In the genomic region with DNA sequence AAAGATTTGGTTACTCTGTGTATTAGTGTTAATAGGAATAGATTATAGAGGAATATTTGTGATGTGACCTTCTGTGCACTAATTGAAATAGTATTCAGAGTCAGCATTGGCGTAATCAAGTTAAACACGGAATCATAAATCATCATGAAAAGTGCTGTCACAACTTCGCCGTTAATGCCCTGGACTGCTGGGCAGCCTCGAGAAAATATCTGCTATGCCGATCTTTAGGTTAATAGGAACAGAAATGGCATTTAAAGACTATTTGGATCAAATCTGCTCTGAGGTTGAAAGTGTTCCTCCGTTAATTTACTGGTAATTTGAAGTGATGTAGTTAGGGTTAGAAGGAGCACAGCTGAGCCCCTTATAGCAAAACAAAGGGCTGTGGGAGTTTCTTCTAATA, we compare ENCODE assay signal across 12 cellular contexts.
"Had no signal": no experiment of that assay in that cellular context is flagged by ENCODE, and none has a peak within 500 bp of the region (broad histone marks: within the 10 kb centered on the region; RNA-seq: fewer than 3 reads in every experiment).

No MANE protein-coding gene starts in this region.

- H3K9me3 ChIP-seq: breast epithelium, esophagus squamous epithelium, left lung had no signal

- ATAC-seq: activated naive CD4-positive, alpha-beta T cell treated with anti-CD3 and anti-CD28 coated beads, Interleukin-2, amount 50 U/mL, for 72 hours; activated T-cell treated with anti-CD3 and anti-CD28 coated beads, Interleukin-2, amount 50 U/mL, for 4 hours; left lung had no signal

- H3K36me3 ChIP-seq: breast epithelium, esophagus squamous epithelium, left lung had no signal

- DNase-seq: activated CD4-positive, alpha-beta T cell treated with anti-CD3 and anti-CD28 coated beads for 1 hour; activated CD4-positive, alpha-beta T cell treated with anti-CD3 and anti-CD28 coated beads, Interleukin-2, amount 50 U/mL, for 48 hours; activated effector memory CD4-positive, alpha-beta T cell treated with anti-CD3 and anti-CD28 coated beads, Interleukin-2, amount 50 U/mL, for 16 hours; activated T-cell treated with anti-CD3 and anti-CD28 coated beads, Interleukin-2, amount 50 U/mL, for 4 hours; dermis blood vessel endothelial cell; esophagus squamous epithelium; foreskin fibroblast; immature natural killer cell; left lung; T-helper 9 cell had no signal

- H3K27ac ChIP-seq: breast epithelium, esophagus squamous epithelium, left lung had no signal

- H3K4me1 ChIP-seq: breast epithelium, esophagus squamous epithelium, left lung had no signal

- H3K4me3 ChIP-seq: left lung had no signal

- H3K27me3 ChIP-seq: breast epithelium, esophagus squamous epithelium, left lung had no signal
